In genomic region chr10:132519382-132520146, GRCh38 we compare ENCODE assay signal across 11 cellular contexts. TPM values are rescaled to one million over a fixed set of nuclear protein-coding genes. Genes with fewer than 3 reads are reported as not detected.
DNase-seq lines count a peak whose midpoint lies in the region; ATAC-seq and TF ChIP-seq lines count a peak whose summit lies in the region.
"Had no signal": no experiment of that assay in that cellular context is flagged by ENCODE, and none has a peak within 500 bp of the region (broad histone marks: within the 10 kb centered on the region; RNA-seq: fewer than 3 reads in every experiment).

No MANE protein-coding gene starts in this region.

- H3K27ac Mint-ChIP-seq in mesothelial cell of epicardium: peak overlapping the region; percentile 95
- H3K27ac Mint-ChIP-seq in naive thymus-derived CD8-positive, alpha-beta T cell: no peak overlapping the region

- ATAC-seq in naive thymus-derived CD8-positive, alpha-beta T cell: no peak

- peaks cover 57% of the 10 kb centered on the region for H3K4me1 Mint-ChIP-seq in mesothelial cell of epicardium
- peaks cover 0 to 18% (median 2%) of the 10 kb centered on the region in 4 donors for H3K4me1 Mint-ChIP-seq in naive thymus-derived CD8-positive, alpha-beta T cell

- H3K36me3 Mint-ChIP-seq in mesothelial cell of epicardium: no peaks in the 10 kb centered on the region
- H3K36me3 Mint-ChIP-seq in naive thymus-derived CD8-positive, alpha-beta T cell: no peaks in the 10 kb centered on the region

- H3K27ac ChIP-seq in esophagus squamous epithelium (peak overlapping the region; percentile 48 to 85 (median 82)), tibial artery (peak overlapping the region; percentile 88 to 89)

- H3K4me1 ChIP-seq in esophagus squamous epithelium (peaks cover 28 to 68% (median 54%) of the 10 kb centered on the region in 3 donors), tibial artery (peaks cover 33 to 68% (median 57%) of the 10 kb centered on the region in 4 donors)

- DNase-seq in LNCaP clone FGC (ENCODE audit: low read depth) (no peak), esophagus squamous epithelium (lab: John Stamatoyannopoulos, UW) (no peak), mesothelial cell of epicardium (ENCODE audit: low spot score in 2 of 2, unreplicated experiment in 2 of 2) (no peak), tibial artery (peak; percentile 20 to 70), NK-92 (lab: John Stamatoyannopoulos, UW; ENCODE audit: unreplicated experiment) (no peak), kidney tubule cell (ENCODE audit: low spot score) (no peak), cortex of kidney (lab: John Stamatoyannopoulos, UW) (no peak)
- no peak for DNase-seq in naive thymus-derived CD8-positive, alpha-beta T cell
- DNase-seq: NCI-H1048, T1000 had no signal

- TF ChIP-seq POLR2A in esophagus squamous epithelium (IDR thresholded peaks at IDR 0.05): no peak

- intact Hi-C loops in esophagus squamous epithelium (cut with DNase I) (no loop called here), tibial artery (cut with DNase I; ENCODE audit: low total_unique reads) (loop anchor here (2.0 to 10.0 kb wide), 3 partner anchors 17 to 125 kb away; partner anchors contain the start of genes INPP5A and PWWP2B)

- no peak overlapping the region for H3K4me3 Mint-ChIP-seq in mesothelial cell of epicardium
- H3K4me3 Mint-ChIP-seq in naive thymus-derived CD8-positive, alpha-beta T cell: no peak overlapping the region

- H3K36me3 ChIP-seq in esophagus squamous epithelium (no peaks in the 10 kb centered on the region), tibial artery (no peaks in the 10 kb centered on the region)

- H3K27me3 ChIP-seq in esophagus squamous epithelium: peaks cover 0 to 40% (median 0%) of the 10 kb centered on the region in 4 donors
- peaks cover 0 to 5% of the 10 kb centered on the region in 2 donors for H3K27me3 ChIP-seq in tibial artery

- H3K9me3 Mint-ChIP-seq in mesothelial cell of epicardium: no peaks in the 10 kb centered on the region
- H3K9me3 Mint-ChIP-seq in naive thymus-derived CD8-positive, alpha-beta T cell: no peaks in the 10 kb centered on the region

- POLR2A ChIA-PET in naive thymus-derived CD8-positive, alpha-beta T cell (lab: Charles Lee): no interaction called here

- H3K27me3 Mint-ChIP-seq in mesothelial cell of epicardium (ENCODE audit: low read depth): no peaks in the 10 kb centered on the region
- H3K27me3 Mint-ChIP-seq in naive thymus-derived CD8-positive, alpha-beta T cell: peaks cover 0 to 21% (median 12%) of the 10 kb centered on the region in 5 donors

- TF ChIP-seq CTCF in LNCaP clone FGC (IDR thresholded peaks at IDR 0.05; ENCODE audit: control insufficient read depth, extremely low read depth, insufficient read depth) (no peak), esophagus squamous epithelium (IDR thresholded peaks at IDR 0.05) (no peak), mesothelial cell of epicardium (IDR thresholded peaks at IDR 0.05; ENCODE audit: unreplicated experiment) (no peak), tibial artery (IDR thresholded peaks at IDR 0.05) (no peak)

- H3K4me3 ChIP-seq in LNCaP clone FGC (ENCODE audit: low read depth, low read length) (peak overlapping the region; percentile 14; the same call in 1 of the 2 replicates), esophagus squamous epithelium (no peak overlapping the region), tibial artery (no peak overlapping the region)
- H3K4me3 ChIP-seq: skin epidermis had no signal

- 64 to 87% methylated on average over 3 to 10 of the region's 29 CpGs for WGBS in esophagus squamous epithelium, 2 donors

- H3K9me3 ChIP-seq in esophagus squamous epithelium (no peaks in the 10 kb centered on the region), tibial artery (no peaks in the 10 kb centered on the region)

RNA-seq across cellular contexts. Expression of gene INPP5A, which starts 18.0 kb away (rescaled TPM):
- total RNA-seq in esophagus squamous epithelium: 10 to 100 TPM; 16.9 to 58.2 (median 29.5) TPM
- 36.4 to 41.8 TPM (median 41.0 TPM) in 3 replicates for total RNA-seq in mesothelial cell of epicardium
- 10 to 100 TPM; 30.4 to 33.7 TPM for total RNA-seq in naive thymus-derived CD8-positive, alpha-beta T cell
- polyA plus RNA-seq in naive thymus-derived CD8-positive, alpha-beta T cell: 1 to 10 TPM in 2 of 3 donors, under 1 TPM in 1; 0.51 to 3.9 (median 1.1) TPM

Comparison
In these comparisons a context has a peak if more than half of its experiments do, and no peak if none do; other contexts are left out.
1. DNase-seq: peak in tibial artery (2 of 2); none in LNCaP clone FGC (single experiment), esophagus squamous epithelium (single experiment), mesothelial cell of epicardium (0 of 2), NK-92 (single experiment), kidney tubule cell (single experiment), cortex of kidney (single experiment) and naive thymus-derived CD8-positive, alpha-beta T cell (0 of 10).